Comparison of ENCODE assay signal across 1 cellular context in the genomic region with DNA sequence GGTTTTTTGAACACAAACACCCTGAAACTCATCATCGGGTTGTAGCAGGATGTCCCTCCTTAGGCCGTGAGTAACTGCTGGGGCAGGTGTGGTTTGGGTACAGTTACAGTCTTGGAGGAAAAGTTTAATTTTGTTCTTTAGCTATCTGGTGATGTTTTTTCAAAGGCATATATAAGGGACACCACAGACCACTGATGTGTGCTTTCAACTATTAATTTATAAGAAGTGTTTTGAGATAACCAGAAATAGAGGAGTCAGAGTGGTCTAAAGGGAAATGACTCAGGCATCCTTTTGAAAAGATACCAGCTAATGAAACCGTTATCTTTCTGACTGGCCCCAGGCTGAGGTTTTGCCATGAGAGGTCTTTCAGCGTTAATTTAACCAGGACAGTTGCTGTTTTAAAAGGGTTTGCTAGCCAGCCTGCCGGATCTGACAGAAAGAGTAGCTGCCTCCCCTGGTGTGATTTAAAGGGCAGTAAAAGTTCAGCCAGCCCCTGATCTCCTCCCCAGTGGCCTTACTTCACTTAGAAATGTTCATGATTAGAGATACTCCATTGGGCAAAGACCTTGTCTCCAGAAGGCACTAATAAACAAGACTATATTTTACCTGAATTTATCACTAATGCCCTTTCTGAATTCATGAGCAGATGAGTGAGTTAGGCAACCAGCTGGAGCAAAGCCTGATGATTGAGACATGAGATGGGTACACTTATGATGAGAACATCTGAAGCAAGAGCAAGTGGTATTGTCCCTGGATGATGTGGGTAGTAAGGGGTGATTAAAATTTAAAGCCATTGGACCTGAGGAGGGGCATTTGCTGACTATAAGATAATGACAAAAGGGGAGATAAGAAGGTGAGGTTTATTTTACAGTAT.
TF ChIP-seq lines count a peak whose summit lies in the region.

No MANE protein-coding gene starts in this region.

TF ChIP-seq in HepG2, 621 proteins besides CTCF, POLR2A, EP300 and RAD21 (continued from another document):
- TF ChIP-seq, protein P1, sequence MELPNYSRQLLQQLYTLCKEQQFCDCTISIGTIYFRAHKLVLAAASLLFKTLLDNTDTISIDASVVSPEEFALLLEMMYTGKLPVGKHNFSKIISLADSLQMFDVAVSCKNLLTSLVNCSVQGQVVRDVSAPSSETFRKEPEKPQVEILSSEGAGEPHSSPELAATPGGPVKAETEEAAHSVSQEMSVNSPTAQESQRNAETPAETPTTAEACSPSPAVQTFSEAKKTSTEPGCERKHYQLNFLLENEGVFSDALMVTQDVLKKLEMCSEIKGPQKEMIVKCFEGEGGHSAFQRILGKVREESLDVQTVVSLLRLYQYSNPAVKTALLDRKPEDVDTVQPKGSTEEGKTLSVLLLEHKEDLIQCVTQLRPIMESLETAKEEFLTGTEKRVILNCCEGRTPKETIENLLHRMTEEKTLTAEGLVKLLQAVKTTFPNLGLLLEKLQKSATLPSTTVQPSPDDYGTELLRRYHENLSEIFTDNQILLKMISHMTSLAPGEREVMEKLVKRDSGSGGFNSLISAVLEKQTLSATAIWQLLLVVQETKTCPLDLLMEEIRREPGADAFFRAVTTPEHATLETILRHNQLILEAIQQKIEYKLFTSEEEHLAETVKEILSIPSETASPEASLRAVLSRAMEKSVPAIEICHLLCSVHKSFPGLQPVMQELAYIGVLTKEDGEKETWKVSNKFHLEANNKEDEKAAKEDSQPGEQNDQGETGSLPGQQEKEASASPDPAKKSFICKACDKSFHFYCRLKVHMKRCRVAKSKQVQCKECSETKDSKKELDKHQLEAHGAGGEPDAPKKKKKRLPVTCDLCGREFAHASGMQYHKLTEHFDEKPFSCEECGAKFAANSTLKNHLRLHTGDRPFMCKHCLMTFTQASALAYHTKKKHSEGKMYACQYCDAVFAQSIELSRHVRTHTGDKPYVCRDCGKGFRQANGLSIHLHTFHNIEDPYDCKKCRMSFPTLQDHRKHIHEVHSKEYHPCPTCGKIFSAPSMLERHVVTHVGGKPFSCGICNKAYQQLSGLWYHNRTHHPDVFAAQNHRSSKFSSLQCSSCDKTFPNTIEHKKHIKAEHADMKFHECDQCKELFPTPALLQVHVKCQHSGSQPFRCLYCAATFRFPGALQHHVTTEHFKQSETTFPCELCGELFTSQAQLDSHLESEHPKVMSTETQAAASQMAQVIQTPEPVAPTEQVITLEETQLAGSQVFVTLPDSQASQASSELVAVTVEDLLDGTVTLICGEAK (IDR thresholded peaks at IDR 0.05) = no peak
- TF ChIP-seq, protein P1 (CRISPR knock-in tag; IDR thresholded peaks at IDR 0.05) = no peak
- TF ChIP-seq, protein P2, sequence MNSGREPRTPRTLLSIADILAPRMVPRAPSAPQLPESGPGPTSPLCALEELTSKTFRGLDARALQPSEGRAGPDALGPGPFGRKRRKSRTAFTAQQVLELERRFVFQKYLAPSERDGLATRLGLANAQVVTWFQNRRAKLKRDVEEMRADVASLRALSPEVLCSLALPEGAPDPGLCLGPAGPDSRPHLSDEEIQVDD (CRISPR knock-in tag; IDR thresholded peaks at IDR 0.05; ENCODE audit: borderline replicate concordance) = no peak
- TF ChIP-seq RBFOX2 (IDR thresholded peaks at IDR 0.05; ENCODE audit: low read depth, low read length) = no peak
- TF ChIP-seq, protein P3, sequence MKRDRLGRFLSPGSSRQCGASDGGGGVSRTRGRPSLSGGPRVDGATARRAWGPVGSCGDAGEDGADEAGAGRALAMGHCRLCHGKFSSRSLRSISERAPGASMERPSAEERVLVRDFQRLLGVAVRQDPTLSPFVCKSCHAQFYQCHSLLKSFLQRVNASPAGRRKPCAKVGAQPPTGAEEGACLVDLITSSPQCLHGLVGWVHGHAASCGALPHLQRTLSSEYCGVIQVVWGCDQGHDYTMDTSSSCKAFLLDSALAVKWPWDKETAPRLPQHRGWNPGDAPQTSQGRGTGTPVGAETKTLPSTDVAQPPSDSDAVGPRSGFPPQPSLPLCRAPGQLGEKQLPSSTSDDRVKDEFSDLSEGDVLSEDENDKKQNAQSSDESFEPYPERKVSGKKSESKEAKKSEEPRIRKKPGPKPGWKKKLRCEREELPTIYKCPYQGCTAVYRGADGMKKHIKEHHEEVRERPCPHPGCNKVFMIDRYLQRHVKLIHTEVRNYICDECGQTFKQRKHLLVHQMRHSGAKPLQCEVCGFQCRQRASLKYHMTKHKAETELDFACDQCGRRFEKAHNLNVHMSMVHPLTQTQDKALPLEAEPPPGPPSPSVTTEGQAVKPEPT (CRISPR knock-in tag; IDR thresholded peaks at IDR 0.05; ENCODE audit: low read depth) = no peak
- TF ChIP-seq ZNF615 (CRISPR knock-in tag; IDR thresholded peaks at IDR 0.05; ENCODE audit: borderline replicate concordance) = no peak
- TF ChIP-seq PAF1 (CRISPR knock-in tag; IDR thresholded peaks at IDR 0.05) = no peak
- TF ChIP-seq, protein P4, sequence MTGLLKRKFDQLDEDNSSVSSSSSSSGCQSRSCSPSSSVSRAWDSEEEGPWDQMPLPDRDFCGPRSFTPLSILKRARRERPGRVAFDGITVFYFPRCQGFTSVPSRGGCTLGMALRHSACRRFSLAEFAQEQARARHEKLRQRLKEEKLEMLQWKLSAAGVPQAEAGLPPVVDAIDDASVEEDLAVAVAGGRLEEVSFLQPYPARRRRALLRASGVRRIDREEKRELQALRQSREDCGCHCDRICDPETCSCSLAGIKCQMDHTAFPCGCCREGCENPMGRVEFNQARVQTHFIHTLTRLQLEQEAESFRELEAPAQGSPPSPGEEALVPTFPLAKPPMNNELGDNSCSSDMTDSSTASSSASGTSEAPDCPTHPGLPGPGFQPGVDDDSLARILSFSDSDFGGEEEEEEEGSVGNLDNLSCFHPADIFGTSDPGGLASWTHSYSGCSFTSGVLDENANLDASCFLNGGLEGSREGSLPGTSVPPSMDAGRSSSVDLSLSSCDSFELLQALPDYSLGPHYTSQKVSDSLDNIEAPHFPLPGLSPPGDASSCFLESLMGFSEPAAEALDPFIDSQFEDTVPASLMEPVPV (CRISPR knock-in tag; IDR thresholded peaks at IDR 0.05) = no peak
- TF ChIP-seq SRSF4 (IDR thresholded peaks at IDR 0.05; ENCODE audit: low read depth, low read length, poor library complexity, severe bottlenecking) = no peak
- no peak for TF ChIP-seq RELA (CRISPR knock-in tag; IDR thresholded peaks at IDR 0.05)
- TF ChIP-seq REXO4 (CRISPR knock-in tag; IDR thresholded peaks at IDR 0.05; ENCODE audit: borderline replicate concordance) = no peak
TF ChIP-seq in HepG2: peak in this region for 0.
